15 cellular contexts compared by ENCODE assay signal in the genomic region with DNA sequence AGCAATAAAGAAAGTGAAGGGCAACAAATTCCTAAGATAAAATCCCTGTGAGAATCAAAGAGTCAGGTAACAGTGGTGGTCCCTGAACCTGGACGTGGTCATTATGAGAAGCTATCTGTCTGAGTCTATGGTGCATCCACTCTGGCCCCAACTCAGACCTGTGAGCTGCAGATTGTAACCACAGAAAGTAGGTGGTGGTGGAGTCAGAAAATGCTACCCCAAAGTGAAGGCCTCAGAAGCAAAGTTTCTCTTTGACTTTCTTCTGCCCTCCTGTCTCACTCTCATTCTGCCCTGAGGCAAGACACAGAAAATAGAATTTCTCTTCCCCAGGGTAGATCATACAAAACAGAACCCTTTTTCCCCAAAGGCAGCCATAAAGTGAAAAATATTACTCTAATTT.
DNase-seq lines count a peak whose midpoint lies in the region; ATAC-seq lines count a peak whose summit lies in the region.
"Had no signal": no experiment of that assay in that cellular context is flagged by ENCODE, and none has a peak within 500 bp of the region (broad histone marks: within the 10 kb centered on the region; RNA-seq: fewer than 3 reads in every experiment).

No MANE protein-coding gene starts in this region.

- no peak overlapping the region for H3K27ac Mint-ChIP-seq in activated T-cell treated with anti-CD3 and anti-CD28 coated beads, Interleukin-2, amount 50 U/mL, for 72 hours
- H3K27ac Mint-ChIP-seq in stimulated activated effector memory CD8-positive, alpha-beta T cell treated with anti-CD3 and anti-CD28 coated beads, Interleukin-12 subunit alpha, Interleukin-12 subunit beta, amount 100 ng/mL, for 72 hours: no peak overlapping the region
- H3K27ac Mint-ChIP-seq: immature natural killer cell, T-cell had no signal

- no peak for DNase-seq in activated T-cell treated with anti-CD3 and anti-CD28 coated beads, Interleukin-2, amount 50 U/mL, for 72 hours
- no peak for DNase-seq in activated T-cell treated with anti-CD3 and anti-CD28 coated beads, Interleukin-2, amount 50 U/mL, for 48 hours
- no peak for DNase-seq in stimulated activated effector memory CD8-positive, alpha-beta T cell treated with anti-CD3 and anti-CD28 coated beads, Interleukin-12 subunit alpha, Interleukin-12 subunit beta, amount 100 ng/mL, for 72 hours (ENCODE audit: low spot score in 2 of 2)
- no peak for DNase-seq in NCI-H446 (lab: John Stamatoyannopoulos, UW)
- no peak for DNase-seq in NCI-H446 treated with DMSO at 0.1 percent for 48 hours (lab: John Stamatoyannopoulos, UW)
- DNase-seq in effector CD4-positive, alpha-beta T cell: no peak
- DNase-seq: 8988T; activated CD4-positive, alpha-beta T cell treated with anti-CD3 and anti-CD28 coated beads for 4 hours; GF-D8; immature natural killer cell; nucleus accumbens; T-cell; upper lobe of left lung had no signal

- H3K4me3 Mint-ChIP-seq in activated T-cell treated with anti-CD3 and anti-CD28 coated beads, Interleukin-2, amount 50 U/mL, for 72 hours: no peak overlapping the region
- no peak overlapping the region for H3K4me3 Mint-ChIP-seq in stimulated activated effector memory CD8-positive, alpha-beta T cell treated with anti-CD3 and anti-CD28 coated beads, Interleukin-12 subunit alpha, Interleukin-12 subunit beta, amount 100 ng/mL, for 72 hours
- H3K4me3 Mint-ChIP-seq: immature natural killer cell, T-cell had no signal

- peak; percentile 56 to 60 for ATAC-seq in activated T-cell treated with anti-CD3 and anti-CD28 coated beads, Interleukin-2, amount 50 U/mL, for 72 hours (replicated peaks in 1 of 2)
- ATAC-seq in HG02623 (IDR thresholded peaks at IDR 0.05; ENCODE audit: unreplicated experiment) (peak; percentile 71), HG03196 (IDR thresholded peaks at IDR 0.05; ENCODE audit: unreplicated experiment) (peak; percentile 73)
- ATAC-seq in stimulated activated effector memory CD8-positive, alpha-beta T cell treated with anti-CD3 and anti-CD28 coated beads, Interleukin-12 subunit alpha, Interleukin-12 subunit beta, amount 100 ng/mL, for 72 hours: peak; percentile 58
- ATAC-seq: T-cell had no signal

- H3K36me3 Mint-ChIP-seq in activated T-cell treated with anti-CD3 and anti-CD28 coated beads, Interleukin-2, amount 50 U/mL, for 72 hours (ENCODE audit: insufficient read depth in 2 of 2): no peaks in the 10 kb centered on the region
- no peaks in the 10 kb centered on the region for H3K36me3 Mint-ChIP-seq in stimulated activated effector memory CD8-positive, alpha-beta T cell treated with anti-CD3 and anti-CD28 coated beads, Interleukin-12 subunit alpha, Interleukin-12 subunit beta, amount 100 ng/mL, for 72 hours
- H3K36me3 Mint-ChIP-seq: immature natural killer cell, T-cell had no signal

- H3K27me3 Mint-ChIP-seq in activated T-cell treated with anti-CD3 and anti-CD28 coated beads, Interleukin-2, amount 50 U/mL, for 72 hours (ENCODE audit: low read depth): no peaks in the 10 kb centered on the region
- H3K27me3 Mint-ChIP-seq: T-cell had no signal

- H3K9me3 Mint-ChIP-seq in activated T-cell treated with anti-CD3 and anti-CD28 coated beads, Interleukin-2, amount 50 U/mL, for 72 hours: no peaks in the 10 kb centered on the region
- H3K9me3 Mint-ChIP-seq in stimulated activated effector memory CD8-positive, alpha-beta T cell treated with anti-CD3 and anti-CD28 coated beads, Interleukin-12 subunit alpha, Interleukin-12 subunit beta, amount 100 ng/mL, for 72 hours: no peaks in the 10 kb centered on the region
- H3K9me3 Mint-ChIP-seq: immature natural killer cell, T-cell had no signal

- peaks cover 7% of the 10 kb centered on the region for H3K4me1 Mint-ChIP-seq in activated T-cell treated with anti-CD3 and anti-CD28 coated beads, Interleukin-2, amount 50 U/mL, for 72 hours (ENCODE audit: low read depth)
- peaks cover 5% of the 10 kb centered on the region for H3K4me1 Mint-ChIP-seq in stimulated activated effector memory CD8-positive, alpha-beta T cell treated with anti-CD3 and anti-CD28 coated beads, Interleukin-12 subunit alpha, Interleukin-12 subunit beta, amount 100 ng/mL, for 72 hours
